Comparison of ENCODE assay signal across 24 cellular contexts in the genomic region with DNA sequence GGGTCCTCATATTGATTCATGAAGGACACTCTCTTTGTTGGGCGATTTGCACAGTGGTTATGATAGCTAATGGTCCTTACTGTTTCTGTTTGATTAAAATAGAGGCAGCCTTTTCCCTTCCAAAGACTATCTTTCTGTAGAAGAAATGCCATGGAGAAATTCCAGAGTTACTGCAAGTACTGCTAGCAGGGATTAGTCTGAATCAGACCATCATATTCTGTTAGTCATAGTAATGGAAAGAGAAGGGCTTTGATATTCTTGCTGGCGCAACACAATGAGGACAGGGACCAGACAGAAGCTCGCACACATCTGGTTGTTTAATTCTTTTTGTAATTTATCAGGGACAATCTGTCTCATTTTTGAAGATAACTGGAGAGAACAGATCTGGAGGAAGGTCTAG.
"Had no signal": no experiment of that assay in that cellular context is flagged by ENCODE, and none has a peak within 500 bp of the region (broad histone marks: within the 10 kb centered on the region; RNA-seq: fewer than 3 reads in every experiment).

No MANE protein-coding gene starts in this region.

- H3K27me3 ChIP-seq: adrenal gland, breast epithelium, neutrophil, pancreas, right atrium auricular region, suprapubic skin, tibial nerve had no signal

- H3K36me3 ChIP-seq: adrenal gland, breast epithelium, neutrophil, pancreas, right atrium auricular region, suprapubic skin, tibial nerve had no signal

- H3K9me3 ChIP-seq: adrenal gland, breast epithelium, neutrophil, pancreas, psoas muscle, right atrium auricular region, suprapubic skin, tibial nerve had no signal

- H3K27ac ChIP-seq: adrenal gland, breast epithelium, coronary artery, epithelial cell of prostate, neutrophil, pancreas, psoas muscle, right atrium auricular region, suprapubic skin, tibial nerve had no signal

- H3K4me1 ChIP-seq: adrenal gland, breast epithelium, psoas muscle, right atrium auricular region, suprapubic skin, tibial nerve had no signal

- DNase-seq: activated B cell treated with CpG ODN at 0.5 μM for 24 hours; activated CD4-positive, alpha-beta T cell treated with anti-CD3 and anti-CD28 coated beads for 36 hours; activated CD4-positive, alpha-beta T cell treated with anti-CD3 and anti-CD28 coated beads, Interleukin-2, amount 50 U/mL, for 4 hours; activated CD8-positive, alpha-beta memory T cell treated with anti-CD3 and anti-CD28 coated beads for 24 hours; activated CD8-positive, alpha-beta memory T cell treated with anti-CD3 and anti-CD28 coated beads, Interleukin-2, amount 50 U/mL, for 4 hours; activated T-cell treated with anti-CD3 and anti-CD28 coated beads, Interleukin-2, amount 50 U/mL, for 24 hours; adrenal gland; cerebellar nuclear complex; endodermal cell; head of caudate nucleus; islet precursor cell; left colon; pancreas; psoas muscle; stimulated activated CD4-positive, alpha-beta T cell treated with anti-CD3 and anti-CD28 coated beads, Interleukin-12 subunit alpha, Interleukin-12 subunit beta, amount 100 ng/mL, for 4 hours; stimulated activated naive CD8-positive, alpha-beta T cell treated with anti-CD3 and anti-CD28 coated beads, Interleukin-15, amount 100 ng/mL, for 72 hours; T-helper 17 cell had no signal

- H3K4me3 ChIP-seq: adrenal gland, breast epithelium, coronary artery, pancreas, psoas muscle, right atrium auricular region, suprapubic skin, tibial nerve had no signal
